In genomic region chr17:77802811-77803220, GRCh38 we compare ENCODE assay signal across 9 cellular contexts.
DNase-seq lines count a peak whose midpoint lies in the region; ATAC-seq and TF ChIP-seq lines count a peak whose summit lies in the region.
"Had no signal": no experiment of that assay in that cellular context is flagged by ENCODE, and none has a peak within 500 bp of the region (broad histone marks: within the 10 kb centered on the region; RNA-seq: fewer than 3 reads in every experiment).

No MANE protein-coding gene starts in this region.

- TF ChIP-seq EP300 in gastroesophageal sphincter (IDR thresholded peaks at IDR 0.05) = no peak

- H3K27ac Mint-ChIP-seq in H9 = no peak overlapping the region

- no peaks in the 10 kb centered on the region for H3K9me3 ChIP-seq in H9 (ENCODE audit: control insufficient read depth, low read depth, low read length)
- no peaks in the 10 kb centered on the region for H3K9me3 ChIP-seq in gastroesophageal sphincter
- H3K9me3 ChIP-seq in PC-9 (ENCODE audit: insufficient read depth, low read depth) = no peaks in the 10 kb centered on the region

- H3K36me3 Mint-ChIP-seq in H9 (ENCODE audit: insufficient read depth in 1 of 3, low read depth in 3 of 3) = no peaks in the 10 kb centered on the region

- H3K36me3 ChIP-seq in gastroesophageal sphincter = no peaks in the 10 kb centered on the region
- H3K36me3 ChIP-seq in rectal smooth muscle tissue (ENCODE audit: control insufficient read depth, insufficient read depth, low read length) = no peaks in the 10 kb centered on the region
- no peaks in the 10 kb centered on the region for H3K36me3 ChIP-seq in PC-9 (ENCODE audit: low read depth)

- H3K56ac ChIP-seq in H9 (ENCODE audit: insufficient read length, low read depth, low read length) = no peak overlapping the region

- H3K4me2 ChIP-seq in H9 (ENCODE audit: insufficient read depth, insufficient read length, low read length) = no peak overlapping the region
- H3K4me2 ChIP-seq in PC-9 = no peak overlapping the region

- peaks cover 64% of the 10 kb centered on the region for H3K27me3 Mint-ChIP-seq in H9 (ENCODE audit: low read depth)

- H4K8ac ChIP-seq in H9 (replicated peaks; ENCODE audit: insufficient read length, low read depth, low read length) = no peak overlapping the region

- no peaks in the 10 kb centered on the region for H3K79me2 ChIP-seq in H9 (ENCODE audit: insufficient read depth, low read length)
- no peaks in the 10 kb centered on the region for H3K79me2 ChIP-seq in PC-9 (ENCODE audit: low read depth)

- DNase-seq in H9 = peak; percentile 72
- peak; percentile 70 for DNase-seq in NCI-H69 (lab: John Stamatoyannopoulos, UW)
- DNase-seq in stimulated activated CD4-positive, alpha-beta T cell treated with anti-CD3 and anti-CD28 coated beads, Interleukin-12 subunit alpha, Interleukin-12 subunit beta, amount 100 ng/mL, for 4 hours = no peak
- DNase-seq in 8988T = no peak
- no peak for DNase-seq in PC-9
- DNase-seq: HCEC 1CT had no signal

- H3K4ac ChIP-seq in H9 (ENCODE audit: low read depth, low read length) = no peak overlapping the region

- H3T11ph ChIP-seq in H9 (ENCODE audit: low read length) = no peak overlapping the region

- H3K27ac ChIP-seq in H9 (ENCODE audit: insufficient read length, low read depth, low read length) (no peak overlapping the region), gastroesophageal sphincter (peak overlapping the region; percentile 19 to 75 (median 68)), rectal smooth muscle tissue (ENCODE audit: low read depth, low read length) (no peak overlapping the region), PC-9 (no peak overlapping the region)

- peak overlapping the region in 1 of 2 experiments; percentile 43; a peak in 2 of 5 replicates for H3K4me3 Mint-ChIP-seq in H9

- H2BK12ac ChIP-seq in H9 (ENCODE audit: insufficient read length, low read depth, low read length) = no peak overlapping the region

- H3K14ac ChIP-seq in H9 (ENCODE audit: insufficient read depth, low read length) = no peak overlapping the region

- no TSS peak for BruUV-seq in PC-9 (replicated peaks; lab: Mats Ljungman, UMichigan)

- no peak overlapping the region for H4K5ac ChIP-seq in H9 (ENCODE audit: insufficient read length, low read depth, low read length)

- H2BK20ac ChIP-seq in H9 (ENCODE audit: low read depth, low read length, poor library complexity, severe bottlenecking) = no peak overlapping the region

- no peaks in the 10 kb centered on the region for H3K79me1 ChIP-seq in H9 (ENCODE audit: insufficient read depth, low read depth, low read length, poor library complexity, severe bottlenecking)

- H3F3A ChIP-seq in PC-9 (ENCODE audit: insufficient read depth, low read depth) = no peaks in the 10 kb centered on the region

- no peaks in the 10 kb centered on the region for H3K4me1 ChIP-seq in H9 (ENCODE audit: insufficient read depth, low read length)
- peaks cover 0 to 44% (median 14%) of the 10 kb centered on the region in 3 donors for H3K4me1 ChIP-seq in gastroesophageal sphincter
- peaks cover 8% of the 10 kb centered on the region for H3K4me1 ChIP-seq in rectal smooth muscle tissue (ENCODE audit: control insufficient read depth, insufficient read depth, low read length)
- no peaks in the 10 kb centered on the region for H3K4me1 ChIP-seq in PC-9 (replicated peaks; ENCODE audit: insufficient read depth)

- ATAC-seq in gastroesophageal sphincter = peak; percentile 63
- no peak for ATAC-seq in GM21515 (IDR thresholded peaks at IDR 0.05; ENCODE audit: unreplicated experiment)

- H3K23me2 ChIP-seq in H9 (ENCODE audit: insufficient read length, low read depth, low read length, poor library complexity, severe bottlenecking) = no peaks in the 10 kb centered on the region

- CTCF ChIA-PET in PC-9 (lab: Charles Lee) = no interaction called here

- H3K18ac ChIP-seq in H9 (ENCODE audit: insufficient read length, low read depth, low read length) = peak overlapping the region; percentile 40

- H3K23ac ChIP-seq in H9 (ENCODE audit: insufficient read length, low read depth, low read length) = no peak overlapping the region

- no peak overlapping the region for H3K9ac ChIP-seq in H9 (ENCODE audit: extremely low read depth, insufficient read length, low read length)
- no peak overlapping the region for H3K9ac ChIP-seq in rectal smooth muscle tissue (ENCODE audit: low read length)

- H3K4me3 ChIP-seq in gastroesophageal sphincter = peak overlapping the region in 1 of 2 donors; percentile 23
- H3K4me3 ChIP-seq in rectal smooth muscle tissue (ENCODE audit: low read length) = peak overlapping the region; percentile 31
- no peak overlapping the region for H3K4me3 ChIP-seq in PC-9

- H4K20me1 ChIP-seq in H9 (ENCODE audit: control insufficient read depth, insufficient read depth, insufficient read length) = no peaks in the 10 kb centered on the region
- H4K20me1 ChIP-seq in PC-9 (ENCODE audit: insufficient read depth) = no peaks in the 10 kb centered on the region

- H2BK5ac ChIP-seq in H9 (ENCODE audit: insufficient read length, low read length) = no peak overlapping the region

- TF ChIP-seq POLR2A in gastroesophageal sphincter (IDR thresholded peaks at IDR 0.05) = no peak

- no peak for TF ChIP-seq CTCF in H9 (conservative IDR thresholded peaks at IDR 0.05)
- TF ChIP-seq CTCF in gastroesophageal sphincter (IDR thresholded peaks at IDR 0.05) = no peak
- no peak for TF ChIP-seq CTCF in PC-9 (conservative IDR thresholded peaks at IDR 0.05)

- intact Hi-C loops in PC-9 (cut with micrococcal nuclease; ENCODE audit: unreplicated experiment) = no loop called here

- H3K9me3 Mint-ChIP-seq in H9 = no peaks in the 10 kb centered on the region; a peak in 3 of 5 replicates

- H4K91ac ChIP-seq in H9 (ENCODE audit: insufficient read length, low read depth, low read length) = no peak overlapping the region

- H2BK120ac ChIP-seq in H9 (ENCODE audit: low read depth, low read length, poor library complexity, severe bottlenecking) = no peak overlapping the region

- no peak overlapping the region for H2BK15ac ChIP-seq in H9 (ENCODE audit: low read depth, low read length)

- POLR2A ChIA-PET in PC-9 (lab: Charles Lee; ENCODE audit: unreplicated experiment) = no interaction called here

- H2AFZ ChIP-seq in H9 (ENCODE audit: low read length) = no peak overlapping the region
- no peak overlapping the region for H2AFZ ChIP-seq in PC-9

- no peaks in the 10 kb centered on the region for H3K9me2 ChIP-seq in PC-9 (ENCODE audit: insufficient read depth)

- H2AK5ac ChIP-seq in H9 (ENCODE audit: insufficient read length, low read length) = no peak overlapping the region

- WGBS in H9 (ENCODE audit: extremely low coverage, insufficient read length, low lambda C conversion rate) = no CpG with 5 or more reads among the region's 10 CpGs
- 0 to 7% methylated on average over 3 to 4 of the region's 10 CpGs for WGBS in gastroesophageal sphincter (ENCODE audit: low coverage in 1 of 2), 2 donors

- no peaks in the 10 kb centered on the region for H3K27me3 ChIP-seq in H9 (ENCODE audit: insufficient read depth, low read length)
- H3K27me3 ChIP-seq in gastroesophageal sphincter = no peaks in the 10 kb centered on the region
- H3K27me3 ChIP-seq in rectal smooth muscle tissue (ENCODE audit: control insufficient read depth, insufficient read depth, low read length) = peaks cover 2% of the 10 kb centered on the region
- peaks cover 57% of the 10 kb centered on the region for H3K27me3 ChIP-seq in PC-9 (ENCODE audit: insufficient read depth, low read depth)

- H3K4me1 Mint-ChIP-seq in H9 = peaks cover 39 to 42% of the 10 kb centered on the region in 2 experiments

Comparison
In these comparisons a context has a peak if more than half of its experiments do, and no peak if none do; other contexts are left out.
1. DNase-seq: peak in H9 (single experiment) and NCI-H69 (single experiment); none in stimulated activated CD4-positive, alpha-beta T cell treated with anti-CD3 and anti-CD28 coated beads, Interleukin-12 subunit alpha, Interleukin-12 subunit beta, amount 100 ng/mL, for 4 hours (single experiment), 8988T (single experiment) and PC-9 (0 of 2).
2. H3K27ac ChIP-seq: peak in gastroesophageal sphincter (4 of 4); none in H9 (single experiment), rectal smooth muscle tissue (single experiment) and PC-9 (single experiment).